8 cellular contexts compared by ENCODE assay signal in the genomic region with DNA sequence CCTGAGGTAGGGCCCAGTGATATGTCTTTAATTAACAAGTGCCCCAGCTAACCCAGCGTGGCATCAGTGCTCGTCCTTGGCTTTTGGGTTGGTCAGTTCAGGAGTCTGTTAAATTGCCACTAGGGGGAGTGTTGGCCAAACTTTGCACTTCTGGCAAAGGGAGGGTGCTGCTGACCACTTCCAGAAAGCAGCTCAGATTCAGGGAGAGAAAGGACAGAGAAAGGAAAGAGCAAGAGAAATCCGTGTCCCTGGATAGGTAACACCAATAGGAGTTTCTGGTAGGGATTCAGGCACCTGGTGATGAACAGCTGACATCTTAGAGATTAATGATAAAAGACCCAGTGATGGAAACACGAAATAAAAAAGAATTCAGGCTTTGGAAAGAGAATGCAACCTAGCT.
A peak's percentile ranks its signal among the peaks of the same experiment; 100 is the strongest.
DNase-seq lines count a peak whose midpoint lies in the region; ATAC-seq and TF ChIP-seq lines count a peak whose summit lies in the region.

No MANE protein-coding gene starts in this region.

- H3K4me3 Mint-ChIP-seq in activated T-cell treated with anti-CD3 and anti-CD28 coated beads, Interleukin-2, amount 50 U/mL, for 24 hours: no peak overlapping the region

- no peaks in the 10 kb centered on the region for H3K36me3 ChIP-seq in SJSA1
- no peaks in the 10 kb centered on the region for H3K36me3 ChIP-seq in fibroblast of lung (ENCODE audit: control insufficient read depth, insufficient read depth, low read length)
- no peaks in the 10 kb centered on the region for H3K36me3 ChIP-seq in neural cell (ENCODE audit: insufficient read depth, low read length)

- no peak overlapping the region for H2AFZ ChIP-seq in fibroblast of lung (ENCODE audit: low read length)
- no peak overlapping the region for H2AFZ ChIP-seq in neural cell (ENCODE audit: low read depth, low read length)

- no peaks in the 10 kb centered on the region for H3K4me1 ChIP-seq in SJSA1 (replicated peaks)
- no peaks in the 10 kb centered on the region for H3K4me1 ChIP-seq in fibroblast of lung (ENCODE audit: control insufficient read depth, extremely low read depth, insufficient read depth, low read length)

- DNase-seq in DMS53 (lab: John Stamatoyannopoulos, UW) (peak; percentile 91), SJSA1 (ENCODE audit: low read depth in 1 of 2, low spot score in 2 of 2) (peak; percentile 38 to 56), fibroblast of lung (ENCODE audit: low read depth in 2 of 2) (peak; percentile 55 to 76), 8988T (no peak)
- no peak for DNase-seq in activated T-cell treated with anti-CD3 and anti-CD28 coated beads, Interleukin-2, amount 50 U/mL, for 24 hours

- H3K9me3 Mint-ChIP-seq in activated T-cell treated with anti-CD3 and anti-CD28 coated beads, Interleukin-2, amount 50 U/mL, for 24 hours: peaks cover 7% of the 10 kb centered on the region

- ATAC-seq in HG03439 (IDR thresholded peaks at IDR 0.05; ENCODE audit: unreplicated experiment) (peak; percentile 67), GM19395 (IDR thresholded peaks at IDR 0.05; ENCODE audit: unreplicated experiment) (no peak)

- TF ChIP-seq CTCF in fibroblast of lung (conservative IDR thresholded peaks at IDR 0.05 in 1 of 2, IDR thresholded peaks at IDR 0.05 in 1 of 2; ENCODE audit: low read depth in 1 of 2, low read length in 2 of 2) (peak; percentile 82 to 85), neural cell (IDR thresholded peaks at IDR 0.05; ENCODE audit: poor library complexity, severe bottlenecking) (peak; percentile 20)

- H3K27me3 Mint-ChIP-seq in activated T-cell treated with anti-CD3 and anti-CD28 coated beads, Interleukin-2, amount 50 U/mL, for 24 hours: no peaks in the 10 kb centered on the region

- H3K4me1 Mint-ChIP-seq in activated T-cell treated with anti-CD3 and anti-CD28 coated beads, Interleukin-2, amount 50 U/mL, for 24 hours (ENCODE audit: low read depth): peaks cover 68% of the 10 kb centered on the region

- H3K9ac ChIP-seq in fibroblast of lung (ENCODE audit: insufficient read depth, low read length) (no peak overlapping the region), neural cell (ENCODE audit: low read length) (no peak overlapping the region)

- TF ChIP-seq EP300 in neural cell (conservative IDR thresholded peaks at IDR 0.05; ENCODE audit: poor library complexity, severe bottlenecking): no peak

- no peak for TF ChIP-seq RAD21 in neural cell (conservative IDR thresholded peaks at IDR 0.05)

- no peak overlapping the region for H3K4me3 ChIP-seq in SJSA1
- H3K4me3 ChIP-seq in fibroblast of lung (replicated peaks in 1 of 4; ENCODE audit: control extremely low read depth in 1 of 4, insufficient read depth in 1 of 4, low read depth in 3 of 4, low read length in 4 of 4): no peak overlapping the region
- H3K4me3 ChIP-seq in neural cell (ENCODE audit: low read length): no peak overlapping the region

- H4K20me1 ChIP-seq in fibroblast of lung (ENCODE audit: control insufficient read depth, extremely low read depth, insufficient read depth, low read length) (no peaks in the 10 kb centered on the region), neural cell (ENCODE audit: insufficient read depth) (no peaks in the 10 kb centered on the region)

- H3K27ac Mint-ChIP-seq in activated T-cell treated with anti-CD3 and anti-CD28 coated beads, Interleukin-2, amount 50 U/mL, for 24 hours: no peak overlapping the region

- H3K4me2 ChIP-seq in fibroblast of lung (ENCODE audit: extremely low read depth, insufficient read depth, low read length): no peak overlapping the region
- no peak overlapping the region for H3K4me2 ChIP-seq in neural cell (ENCODE audit: low read length)

- H3K79me2 ChIP-seq in fibroblast of lung (ENCODE audit: control insufficient read depth, insufficient read depth, low read length) (no peaks in the 10 kb centered on the region), neural cell (replicated peaks; ENCODE audit: insufficient read depth, low read length) (no peaks in the 10 kb centered on the region)

- H3K27ac ChIP-seq in SJSA1 (no peak overlapping the region), fibroblast of lung (ENCODE audit: insufficient read depth, low read length) (no peak overlapping the region), neural cell (ENCODE audit: low read length) (no peak overlapping the region)

- no peaks in the 10 kb centered on the region for H3F3A ChIP-seq in neural cell (ENCODE audit: insufficient read depth, low read length, poor library complexity, severe bottlenecking)

- 0 out of 2 replicates have a peak, but pooled peaks cover 2% of the 10 kb centered on the region for H3K27me3 ChIP-seq in SJSA1 (replicated peaks)
- H3K27me3 ChIP-seq in fibroblast of lung (ENCODE audit: control insufficient read depth, insufficient read depth, low read length): no peaks in the 10 kb centered on the region
- no peaks in the 10 kb centered on the region for H3K27me3 ChIP-seq in neural cell (ENCODE audit: insufficient read depth, low read depth, low read length)

- peaks cover 62% of the 10 kb centered on the region for H3K36me3 Mint-ChIP-seq in activated T-cell treated with anti-CD3 and anti-CD28 coated beads, Interleukin-2, amount 50 U/mL, for 24 hours (ENCODE audit: low read depth)

- H3K9me3 ChIP-seq in SJSA1 (replicated peaks): no peaks in the 10 kb centered on the region
- H3K9me3 ChIP-seq in fibroblast of lung (ENCODE audit: control insufficient read depth, insufficient read depth, low read depth, low read length): no peaks in the 10 kb centered on the region
- H3K9me3 ChIP-seq in neural cell (ENCODE audit: low read length): no peaks in the 10 kb centered on the region

- H3K9me2 ChIP-seq in neural cell (ENCODE audit: insufficient read depth, low read length): no peaks in the 10 kb centered on the region

TF ChIP-seq in neural cell, 6 proteins besides CTCF, POLR2A, EP300 and RAD21:
- TF ChIP-seq EZH2 (IDR thresholded peaks at IDR 0.05; ENCODE audit: borderline replicate concordance, insufficient read depth, low read length, poor library complexity, severe bottlenecking) (no peak), POLR2AphosphoS5 (IDR thresholded peaks at IDR 0.05) (no peak), SMC3 (conservative IDR thresholded peaks at IDR 0.05; ENCODE audit: poor library complexity) (no peak), TAF1 (IDR thresholded peaks at IDR 0.05; ENCODE audit: low read depth) (no peak), MXI1 (conservative IDR thresholded peaks at IDR 0.05; ENCODE audit: poor library complexity, severe bottlenecking) (no peak)
- TF ChIP-seq, protein P1, sequence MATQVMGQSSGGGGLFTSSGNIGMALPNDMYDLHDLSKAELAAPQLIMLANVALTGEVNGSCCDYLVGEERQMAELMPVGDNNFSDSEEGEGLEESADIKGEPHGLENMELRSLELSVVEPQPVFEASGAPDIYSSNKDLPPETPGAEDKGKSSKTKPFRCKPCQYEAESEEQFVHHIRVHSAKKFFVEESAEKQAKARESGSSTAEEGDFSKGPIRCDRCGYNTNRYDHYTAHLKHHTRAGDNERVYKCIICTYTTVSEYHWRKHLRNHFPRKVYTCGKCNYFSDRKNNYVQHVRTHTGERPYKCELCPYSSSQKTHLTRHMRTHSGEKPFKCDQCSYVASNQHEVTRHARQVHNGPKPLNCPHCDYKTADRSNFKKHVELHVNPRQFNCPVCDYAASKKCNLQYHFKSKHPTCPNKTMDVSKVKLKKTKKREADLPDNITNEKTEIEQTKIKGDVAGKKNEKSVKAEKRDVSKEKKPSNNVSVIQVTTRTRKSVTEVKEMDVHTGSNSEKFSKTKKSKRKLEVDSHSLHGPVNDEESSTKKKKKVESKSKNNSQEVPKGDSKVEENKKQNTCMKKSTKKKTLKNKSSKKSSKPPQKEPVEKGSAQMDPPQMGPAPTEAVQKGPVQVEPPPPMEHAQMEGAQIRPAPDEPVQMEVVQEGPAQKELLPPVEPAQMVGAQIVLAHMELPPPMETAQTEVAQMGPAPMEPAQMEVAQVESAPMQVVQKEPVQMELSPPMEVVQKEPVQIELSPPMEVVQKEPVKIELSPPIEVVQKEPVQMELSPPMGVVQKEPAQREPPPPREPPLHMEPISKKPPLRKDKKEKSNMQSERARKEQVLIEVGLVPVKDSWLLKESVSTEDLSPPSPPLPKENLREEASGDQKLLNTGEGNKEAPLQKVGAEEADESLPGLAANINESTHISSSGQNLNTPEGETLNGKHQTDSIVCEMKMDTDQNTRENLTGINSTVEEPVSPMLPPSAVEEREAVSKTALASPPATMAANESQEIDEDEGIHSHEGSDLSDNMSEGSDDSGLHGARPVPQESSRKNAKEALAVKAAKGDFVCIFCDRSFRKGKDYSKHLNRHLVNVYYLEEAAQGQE (IDR thresholded peaks at IDR 0.05; ENCODE audit: borderline replicate concordance): no peak

Comparison
In these comparisons a context has a peak if more than half of its experiments do, and no peak if none do; other contexts are left out.
1. DNase-seq: peak in DMS53 (single experiment), SJSA1 (2 of 2) and fibroblast of lung (2 of 2); none in 8988T (single experiment) and activated T-cell treated with anti-CD3 and anti-CD28 coated beads, Interleukin-2, amount 50 U/mL, for 24 hours (single experiment).